Comparison of ENCODE assay signal across 18 cellular contexts in genomic region chr14:51365241-51365940, GRCh38.
"Had no signal": no experiment of that assay in that cellular context is flagged by ENCODE, and none has a peak within 500 bp of the region (broad histone marks: within the 10 kb centered on the region; RNA-seq: fewer than 3 reads in every experiment).

No MANE protein-coding gene starts in this region.

- H3K36me3 ChIP-seq: left ventricle myocardium inferior, upper lobe of right lung had no signal

- H2AFZ ChIP-seq: hepatocyte had no signal

- H3K9me3 ChIP-seq: left ventricle myocardium inferior, upper lobe of right lung had no signal

- DNase-seq: activated CD4-positive, alpha-beta memory T cell treated with anti-CD3 and anti-CD28 coated beads for 36 hours; activated CD4-positive, alpha-beta T cell treated with anti-CD3 and anti-CD28 coated beads for 48 hours; activated effector memory CD4-positive, alpha-beta T cell treated with anti-CD3 and anti-CD28 coated beads, Interleukin-2, amount 50 U/mL, for 16 hours; activated naive CD4-positive, alpha-beta T cell treated with anti-CD3 and anti-CD28 coated beads, Interleukin-2, amount 10 ng/mL, durations not matched to agents 7 days and 5 days; amygdala; dermis blood vessel endothelial cell; effector CD8-positive, alpha-beta T cell; foreskin melanocyte; left ventricle myocardium inferior; midbrain; natural killer cell; retina; stimulated activated CD4-positive, alpha-beta T cell treated with anti-CD3 and anti-CD28 coated beads, Interleukin-4, amount 100 ng/mL, for 24 hours; stimulated activated naive CD4-positive, alpha-beta T cell treated with Interleukin-2 at 50 U/mL for 16 hours; T-helper 9 cell; upper lobe of right lung had no signal

- H3K4me3 ChIP-seq: hepatocyte, left ventricle myocardium inferior, upper lobe of right lung had no signal

- H3K27me3 ChIP-seq: hepatocyte, upper lobe of right lung had no signal

- H3K4me2 ChIP-seq: hepatocyte had no signal

- H3K27ac ChIP-seq: left ventricle myocardium inferior, upper lobe of right lung had no signal

- ATAC-seq: natural killer cell, upper lobe of right lung, WTC11 had no signal
